In genomic region chr1:3021233-3021671, GRCh38 we compare ENCODE assay signal across 20 cellular contexts. TPM values are rescaled to one million over a fixed set of nuclear protein-coding genes. Genes with fewer than 3 reads are reported as not detected.
DNase-seq lines count a peak whose midpoint lies in the region; ATAC-seq, FAIRE-seq and TF ChIP-seq lines count a peak whose summit lies in the region.
"Had no signal": no experiment of that assay in that cellular context is flagged by ENCODE, and none has a peak within 500 bp of the region (broad histone marks: within the 10 kb centered on the region; RNA-seq: fewer than 3 reads in every experiment).

TSS of gene ACTRT2 (plus strand) at chr1:3021467. CDS start at chr1:3021687, 220 bp downstream.

- FAIRE-seq in H54 (lab: Jason Lieb, UNC): no peak
- FAIRE-seq: A549 had no signal

- DNase-seq in left ventricle myocardium inferior (peak; percentile 3), heart right ventricle (no peak), chondrocyte (ENCODE audit: low spot score) (peak; percentile 75), osteoblast (ENCODE audit: insufficient read length, low spot score, missing footprints) (peak; percentile 69), T-helper 1 cell (no peak), H54 (ENCODE audit: insufficient read length, low spot score) (no peak), NCI-H345 (lab: John Stamatoyannopoulos, UW) (no peak)
- DNase-seq: C1 segment of cervical spinal cord, Caco-2, EL, H9, KG1, NCI-H1436 treated with DMSO at 0.1 percent for 48 hours, NCI-H2029 treated with DMSO at 0.1 percent for 48 hours, NCI-H510A treated with DMSO at 0.1 percent for 48 hours, Right ventricle myocardium superior, SK-N-SH had no signal

- no peak within 1 kb of the TSS for H3K4me3 Mint-ChIP-seq in chondrocyte (ENCODE audit: unreplicated experiment)
- H3K4me3 Mint-ChIP-seq: H9 had no signal

- no peak for ATAC-seq in heart right ventricle
- ATAC-seq in HG03196 (IDR thresholded peaks at IDR 0.05; ENCODE audit: unreplicated experiment): no peak
- ATAC-seq: A549 had no signal

- no peak within 1 kb of the TSS for H2AFZ ChIP-seq in osteoblast (ENCODE audit: low read length)

- H3K4me3 ChIP-seq in left ventricle myocardium inferior (no peak within 1 kb of the TSS), heart right ventricle (no peak within 1 kb of the TSS), osteoblast (ENCODE audit: insufficient read depth, low read length) (no peak within 1 kb of the TSS)
- H3K4me3 ChIP-seq: A549, Peyer's patch had no signal

- intact Hi-C loops in left ventricle myocardium inferior (cut with micrococcal nuclease): no loop called here
- intact Hi-C loops in heart right ventricle (cut with DNase I): no loop called here

- no peaks in the 10 kb centered on the region for H4K20me1 ChIP-seq in osteoblast (ENCODE audit: insufficient read depth, low read length)

- H3K9me3 ChIP-seq in left ventricle myocardium inferior (replicated peaks) (no peaks in the 10 kb centered on the region), heart right ventricle (no peaks in the 10 kb centered on the region), osteoblast (ENCODE audit: low read depth, low read length) (no peaks in the 10 kb centered on the region)
- H3K9me3 ChIP-seq: A549, Caco-2, Peyer's patch, SK-N-SH had no signal

- no peaks in the 10 kb centered on the region for H3K79me2 ChIP-seq in osteoblast (ENCODE audit: insufficient read depth, low read length)

- no peaks in the 10 kb centered on the region for H3K36me3 Mint-ChIP-seq in chondrocyte (ENCODE audit: low read depth)

- H3K4me1 Mint-ChIP-seq in chondrocyte (ENCODE audit: low read depth): no peaks in the 10 kb centered on the region

- H3K27me3 ChIP-seq in left ventricle myocardium inferior (ENCODE audit: low read depth): peaks cover 33% of the 10 kb centered on the region
- H3K27me3 ChIP-seq in heart right ventricle: peaks cover 0 to 18% (median 11%) of the 10 kb centered on the region in 7 donors
- no peaks in the 10 kb centered on the region for H3K27me3 ChIP-seq in osteoblast (ENCODE audit: insufficient read depth, low read length)
- H3K27me3 ChIP-seq: Peyer's patch had no signal

- H3K27ac ChIP-seq in left ventricle myocardium inferior (replicated peaks) (no peak within 1 kb of the TSS), heart right ventricle (no peak within 1 kb of the TSS), osteoblast (ENCODE audit: low read depth, low read length) (no peak within 1 kb of the TSS)
- H3K27ac ChIP-seq: A549, Peyer's patch had no signal

- H3K4me2 ChIP-seq in osteoblast (ENCODE audit: insufficient read depth, low read length): no peak within 1 kb of the TSS
- H3K4me2 ChIP-seq: A549, SK-N-SH had no signal

- H3K27ac Mint-ChIP-seq in chondrocyte (ENCODE audit: unreplicated experiment): no peak within 1 kb of the TSS

- TF ChIP-seq CTCF in left ventricle myocardium inferior (IDR thresholded peaks at IDR 0.05; ENCODE audit: borderline replicate concordance): no peak
- TF ChIP-seq CTCF in heart right ventricle (IDR thresholded peaks at IDR 0.05): no peak
- no peak for TF ChIP-seq CTCF in chondrocyte (IDR thresholded peaks at IDR 0.05)
- no peak for TF ChIP-seq CTCF in osteoblast (IDR thresholded peaks at IDR 0.05; ENCODE audit: extremely low read depth, low read depth, low read length)

- TF ChIP-seq POLR2A in H54 (IDR thresholded peaks at IDR 0.05; ENCODE audit: low read depth, low read length): no peak

- H3K36me3 ChIP-seq in left ventricle myocardium inferior (no peaks in the 10 kb centered on the region), heart right ventricle (no peaks in the 10 kb centered on the region), osteoblast (ENCODE audit: insufficient read depth, low read length) (no peaks in the 10 kb centered on the region)
- H3K36me3 ChIP-seq: Peyer's patch had no signal

- H3K9me3 Mint-ChIP-seq in chondrocyte (ENCODE audit: low read depth): peaks cover 4% of the 10 kb centered on the region

- peaks cover 3% of the 10 kb centered on the region for H3K27me3 Mint-ChIP-seq in chondrocyte (ENCODE audit: low read depth)

- WGBS in heart right ventricle, 2 donors: 48 to 50% methylated on average over 8 of the region's 8 CpGs

- H3K4me1 ChIP-seq in left ventricle myocardium inferior (no peaks in the 10 kb centered on the region), heart right ventricle (no peaks in the 10 kb centered on the region), osteoblast (ENCODE audit: insufficient read depth, low read length) (no peaks in the 10 kb centered on the region)
- H3K4me1 ChIP-seq: A549, Caco-2, Peyer's patch had no signal

RNA-seq across cellular contexts. Expression of gene ACTRT2, which starts in this region (rescaled TPM):
- total RNA-seq in left ventricle myocardium inferior (not detected), heart right ventricle (not detected), chondrocyte (not detected in 3 replicates), osteoblast (not detected in 2 replicates)
- polyA plus RNA-seq in heart right ventricle: not detected
- total RNA-seq: Caco-2, H9, Peyer's patch, Right ventricle myocardium superior had no signal
- polyA plus RNA-seq: A549, SK-N-SH had no signal

Comparison
In these comparisons a context has a peak if more than half of its experiments do, and no peak if none do; other contexts are left out.
1. Peak in DNase-seq in left ventricle myocardium inferior; RNA of the gene not detected or under 1 TPM.
2. Peak in DNase-seq in chondrocyte; RNA of the gene not detected or under 1 TPM.
3. Peak in DNase-seq in osteoblast; RNA of the gene not detected or under 1 TPM.